Comparison of ENCODE assay signal across 8 cellular contexts in genomic region chr7:44490351-44491200, GRCh38. TPM values are rescaled to one million over a fixed set of nuclear protein-coding genes. Genes with fewer than 3 reads are reported as not detected.
DNase-seq lines count a peak whose midpoint lies in the region; ATAC-seq, FAIRE-seq and TF ChIP-seq lines count a peak whose summit lies in the region.

TSS of gene NUDCD3 (minus strand) at chr7:44490658. CDS start at chr7:44490600, 58 bp downstream.

- H3K4me1 Mint-ChIP-seq in activated B cell treated with CpG ODN at 0.5 μM for 24 hours: peaks cover 46% of the 10 kb centered on the region

- H3K27ac ChIP-seq in caudate nucleus (ENCODE audit: low read depth, low read length): peak within 1 kb of the TSS; percentile 96

- peaks cover 23% of the 10 kb centered on the region for H3K36me3 Mint-ChIP-seq in activated B cell treated with CpG ODN at 0.5 μM for 24 hours (ENCODE audit: low read depth)

- no peaks in the 10 kb centered on the region for H3K9me3 Mint-ChIP-seq in activated B cell treated with CpG ODN at 0.5 μM for 24 hours

- DNase-seq in AG08395 (ENCODE audit: low spot score) (peak; percentile 85), NCI-H2227 (lab: John Stamatoyannopoulos, UW; ENCODE audit: unreplicated experiment) (peak; percentile 92), activated B cell treated with CpG ODN at 0.5 μM for 24 hours (peak; percentile 80), caudate nucleus (lab: John Stamatoyannopoulos, UW) (peak in 58 of 61 donors; percentile 47 to 91 (median 80))
- peak; percentile 68 to 79 (median 71) for DNase-seq in stimulated activated CD4-positive, alpha-beta T cell treated with anti-CD3 and anti-CD28 coated beads, Interleukin-12 subunit alpha, Interleukin-12 subunit beta, amount 100 ng/mL, for 48 hours (ENCODE audit: low read depth in 2 of 3, low spot score in 1 of 3)

- CTCF ChIA-PET in activated B cell treated with CpG ODN at 0.5 μM for 24 hours (lab: Charles Lee): interaction anchor here (0.9 to 1.9 kb wide), 5 partner anchors 44 to 418 kb away, joined by 3 to 5 read pairs (median 3); no protein-coding TSS in a partner anchor

- intact Hi-C loops in activated B cell treated with CpG ODN at 0.5 μM for 24 hours (cut with micrococcal nuclease): loop anchor here (1.0 to 5.0 kb wide), 12 partner anchors 74 to 1278 kb away; partner anchors contain the start of genes H2AZ2, OGDH, POLM and PPIA

- peak; percentile 81 for FAIRE-seq in islet of Langerhans (lab: Jason Lieb, UNC)

- H3K4me3 Mint-ChIP-seq in activated B cell treated with CpG ODN at 0.5 μM for 24 hours: peak within 1 kb of the TSS; percentile 90

- H3K27me3 Mint-ChIP-seq in activated B cell treated with CpG ODN at 0.5 μM for 24 hours: peaks cover 5% of the 10 kb centered on the region

- ATAC-seq in GM18907 (IDR thresholded peaks at IDR 0.05; ENCODE audit: unreplicated experiment) (peak; percentile 95), HG03159 (IDR thresholded peaks at IDR 0.05; ENCODE audit: unreplicated experiment) (peak; percentile 91), activated B cell treated with CpG ODN at 0.5 μM for 24 hours (ENCODE audit: low read depth) (peak; percentile 84)

- POLR2A ChIA-PET in activated B cell treated with CpG ODN at 0.5 μM for 24 hours (lab: Charles Lee): interaction anchor here (0.9 to 3.3 kb wide), 14 partner anchors 10 to 621 kb away, joined by 3 to 21 read pairs (median 4); partner anchors contain the start of genes DBNL, DDX56, H2AZ2 and OGDH

- TF ChIP-seq CTCF in activated B cell treated with CpG ODN at 0.5 μM for 24 hours (IDR thresholded peaks at IDR 0.05): no peak

- peak within 1 kb of the TSS; percentile 97 for H3K27ac Mint-ChIP-seq in activated B cell treated with CpG ODN at 0.5 μM for 24 hours

RNA-seq across cellular contexts. Expression of gene NUDCD3, which starts in this region (rescaled TPM):
- 80.7 and 85.1 TPM in 2 replicates for total RNA-seq in activated B cell treated with CpG ODN at 0.5 μM for 24 hours

Comparison
In these comparisons a context has a peak if more than half of its experiments do, and no peak if none do; other contexts are left out.
1. Peak in every context shown above with its lines: DNase-seq, ATAC-seq and H3K27ac ChIP-seq.